ENCODE assay signal across 11 cellular contexts in genomic region chr17:69466905-69467630, GRCh38. TPM values are rescaled to one million over a fixed set of nuclear protein-coding genes. Genes with fewer than 3 reads are reported as not detected.
DNase-seq lines count a peak whose midpoint lies in the region; ATAC-seq and TF ChIP-seq lines count a peak whose summit lies in the region.
"Had no signal": no experiment of that assay in that cellular context is flagged by ENCODE, and none has a peak within 500 bp of the region (broad histone marks: within the 10 kb centered on the region; RNA-seq: fewer than 3 reads in every experiment).

No MANE protein-coding gene starts in this region.

- H3K27me3 ChIP-seq in endodermal cell (ENCODE audit: control insufficient read depth, insufficient read depth, low read length, poor library complexity, severe bottlenecking): no peaks in the 10 kb centered on the region
- H3K27me3 ChIP-seq in CD4-positive, alpha-beta T cell (ENCODE audit: control insufficient read depth, insufficient read depth, low read length): no peaks in the 10 kb centered on the region

- POLR2A ChIA-PET in activated CD4-positive, alpha-beta memory T cell treated with anti-CD3 and anti-CD28 coated beads, Interleukin-2, amount 10 ng/mL, durations not matched to agents 7 days and 5 days (lab: Charles Lee): no interaction called here
- POLR2A ChIA-PET in CD4-positive, alpha-beta T cell (lab: Charles Lee): no interaction called here

- H3K9me3 ChIP-seq in endodermal cell (ENCODE audit: control insufficient read depth, low read length): peaks cover 8% of the 10 kb centered on the region
- no peaks in the 10 kb centered on the region for H3K9me3 ChIP-seq in mesodermal cell (ENCODE audit: control insufficient read depth, low read length)
- no peaks in the 10 kb centered on the region for H3K9me3 ChIP-seq in CD4-positive, alpha-beta T cell (ENCODE audit: control insufficient read depth, low read length)

- peak overlapping the region; percentile 48 for H3K27ac ChIP-seq in endodermal cell (ENCODE audit: low read depth, low read length)
- peak overlapping the region; percentile 87 for H3K27ac ChIP-seq in mesodermal cell (ENCODE audit: low read depth, low read length, severe bottlenecking)
- H3K27ac ChIP-seq in CD4-positive, alpha-beta T cell (ENCODE audit: low read depth, low read length): no peak overlapping the region

- 40 to 70% methylated on average over 2 to 3 of the region's 3 CpGs for WGBS in endodermal cell (ENCODE audit: insufficient coverage in 1 of 2, insufficient read length in 1 of 2), 2 experiments
- WGBS in mesodermal cell (ENCODE audit: insufficient coverage in 2 of 2), 2 experiments: 67% methylated on average over 1 of the region's 3 CpGs; no CpG with 5 or more reads in 1 of the 2 experiments

- H3K9me3 Mint-ChIP-seq in endodermal cell: peaks cover 2% of the 10 kb centered on the region
- H3K9me3 Mint-ChIP-seq in activated CD4-positive, alpha-beta memory T cell treated with anti-CD3 and anti-CD28 coated beads, Interleukin-2, amount 10 ng/mL, durations not matched to agents 7 days and 5 days: no peaks in the 10 kb centered on the region
- H3K9me3 Mint-ChIP-seq in CD4-positive, alpha-beta T cell: no peaks in the 10 kb centered on the region
- H3K9me3 Mint-ChIP-seq: activated T-helper 1 cell treated with anti-CD3 and anti-CD28 coated beads, Interleukin-12 subunit alpha, Interleukin-12 subunit beta, Interleukin-2, Interleukin-4 antibody, amounts not matched to agents 30 ng/mL and 10 ng/mL and 1 ng/mL, durations not matched to agents 14 hours and 24 hours and 36 hours had no signal

- peak overlapping the region; percentile 91 for H3K27ac Mint-ChIP-seq in endodermal cell
- no peak overlapping the region for H3K27ac Mint-ChIP-seq in activated CD4-positive, alpha-beta memory T cell treated with anti-CD3 and anti-CD28 coated beads, Interleukin-2, amount 10 ng/mL, durations not matched to agents 7 days and 5 days
- H3K27ac Mint-ChIP-seq in CD4-positive, alpha-beta T cell: no peak overlapping the region
- H3K27ac Mint-ChIP-seq: activated T-helper 1 cell treated with anti-CD3 and anti-CD28 coated beads, Interleukin-12 subunit alpha, Interleukin-12 subunit beta, Interleukin-2, Interleukin-4 antibody, amounts not matched to agents 30 ng/mL and 10 ng/mL and 1 ng/mL, durations not matched to agents 14 hours and 24 hours and 36 hours had no signal

- intact Hi-C loops in CD4-positive, alpha-beta T cell (cut with DNase I, micrococcal nuclease): no loop called here

- H3K27me3 Mint-ChIP-seq in endodermal cell (ENCODE audit: insufficient read depth): no peaks in the 10 kb centered on the region
- no peaks in the 10 kb centered on the region for H3K27me3 Mint-ChIP-seq in activated CD4-positive, alpha-beta memory T cell treated with anti-CD3 and anti-CD28 coated beads, Interleukin-2, amount 10 ng/mL, durations not matched to agents 7 days and 5 days
- no peaks in the 10 kb centered on the region for H3K27me3 Mint-ChIP-seq in CD4-positive, alpha-beta T cell

- no peak for ATAC-seq in CD4-positive, alpha-beta T cell (ENCODE audit: poor library complexity)

- CTCF ChIA-PET in activated CD4-positive, alpha-beta memory T cell treated with anti-CD3 and anti-CD28 coated beads, Interleukin-2, amount 10 ng/mL, durations not matched to agents 7 days and 5 days (lab: Charles Lee): no interaction called here
- CTCF ChIA-PET in CD4-positive, alpha-beta T cell (lab: Charles Lee): interaction anchor here (0.6 kb wide), 1 partner anchor 35 kb away, joined by 3 read pairs; no protein-coding TSS in a partner anchor

- DNase-seq in DMS53 treated with DMSO at 0.1 percent for 48 hours (lab: John Stamatoyannopoulos, UW; ENCODE audit: unreplicated experiment): peak; percentile 21
- DNase-seq in NCI-H2227 treated with DMSO at 0.1 percent for 48 hours (lab: John Stamatoyannopoulos, UW): peak; percentile 15
- DNase-seq in endodermal cell: peak; percentile 95
- no peak for DNase-seq in activated CD4-positive, alpha-beta memory T cell treated with anti-CD3 and anti-CD28 coated beads, Interleukin-2, amount 10 ng/mL, durations not matched to agents 7 days and 5 days
- no peak for DNase-seq in CD4-positive, alpha-beta T cell
- DNase-seq in T-helper 9 cell: no peak
- DNase-seq in AML-193 (lab: John Stamatoyannopoulos, UW): no peak
- DNase-seq: NCI-H1417 treated with DMSO at 0.1 percent for 48 hours; stimulated activated CD4-positive, alpha-beta T cell treated with anti-CD3 and anti-CD28 coated beads, Interleukin-4, amount 100 ng/mL, for 4 hours had no signal

- H3K36me3 ChIP-seq in endodermal cell (ENCODE audit: control insufficient read depth, insufficient read depth, low read length): no peaks in the 10 kb centered on the region
- no peaks in the 10 kb centered on the region for H3K36me3 ChIP-seq in mesodermal cell (ENCODE audit: control insufficient read depth, insufficient read depth, low read length)

- no peak for TF ChIP-seq CTCF in endodermal cell (conservative IDR thresholded peaks at IDR 0.05)
- no peak for TF ChIP-seq CTCF in CD4-positive, alpha-beta T cell (IDR thresholded peaks at IDR 0.05)

- H3K4me1 ChIP-seq in endodermal cell (ENCODE audit: control insufficient read depth, insufficient read depth, low read length) (no peaks in the 10 kb centered on the region), mesodermal cell (ENCODE audit: control insufficient read depth, insufficient read depth, low read length, poor library complexity, severe bottlenecking) (peaks cover 19% of the 10 kb centered on the region)

- H3K4me3 Mint-ChIP-seq in endodermal cell: peak overlapping the region; percentile 4
- H3K4me3 Mint-ChIP-seq in activated CD4-positive, alpha-beta memory T cell treated with anti-CD3 and anti-CD28 coated beads, Interleukin-2, amount 10 ng/mL, durations not matched to agents 7 days and 5 days: no peak overlapping the region
- H3K4me3 Mint-ChIP-seq in CD4-positive, alpha-beta T cell: no peak overlapping the region
- H3K4me3 Mint-ChIP-seq: activated T-helper 1 cell treated with anti-CD3 and anti-CD28 coated beads, Interleukin-12 subunit alpha, Interleukin-12 subunit beta, Interleukin-2, Interleukin-4 antibody, amounts not matched to agents 30 ng/mL and 10 ng/mL and 1 ng/mL, durations not matched to agents 14 hours and 24 hours and 36 hours had no signal

- peak overlapping the region; percentile 52 for H3K9ac ChIP-seq in endodermal cell (ENCODE audit: extremely low read depth, low read length, poor library complexity, severe bottlenecking)

- H3K4me3 ChIP-seq in endodermal cell (ENCODE audit: low read length) (peak overlapping the region; percentile 58), mesodermal cell (ENCODE audit: extremely low read depth, insufficient read depth, low read length, poor library complexity, severe bottlenecking) (no peak overlapping the region)

- H3K4me1 Mint-ChIP-seq in endodermal cell: peaks cover 35% of the 10 kb centered on the region
- H3K4me1 Mint-ChIP-seq in activated CD4-positive, alpha-beta memory T cell treated with anti-CD3 and anti-CD28 coated beads, Interleukin-2, amount 10 ng/mL, durations not matched to agents 7 days and 5 days: no peaks in the 10 kb centered on the region
- peaks cover 27% of the 10 kb centered on the region for H3K4me1 Mint-ChIP-seq in CD4-positive, alpha-beta T cell (ENCODE audit: low read depth)

- peaks cover 17% of the 10 kb centered on the region for H3K36me3 Mint-ChIP-seq in endodermal cell (ENCODE audit: low read depth)
- no peaks in the 10 kb centered on the region for H3K36me3 Mint-ChIP-seq in activated CD4-positive, alpha-beta memory T cell treated with anti-CD3 and anti-CD28 coated beads, Interleukin-2, amount 10 ng/mL, durations not matched to agents 7 days and 5 days (ENCODE audit: low read depth)
- H3K36me3 Mint-ChIP-seq in CD4-positive, alpha-beta T cell (ENCODE audit: low read depth): peaks cover 39% of the 10 kb centered on the region

RNA-seq across cellular contexts. Expression of gene MAP2K6, which starts 52.6 kb away (rescaled TPM):
- 10 to 100 TPM; 42.2 to 55.3 TPM for total RNA-seq in endodermal cell
- polyA plus RNA-seq in endodermal cell (2013, experiment 1 of 2): 24.1 TPM
- polyA plus RNA-seq in endodermal cell (2013, experiment 2 of 2): 19.3 TPM
- polyA plus RNA-seq in mesodermal cell (2013, experiment 1 of 2): 10.2 TPM
- polyA plus RNA-seq in mesodermal cell (2013, experiment 2 of 2): 11.8 TPM
- 1 to 10 TPM; 5.3 to 6.9 TPM for total RNA-seq in activated CD4-positive, alpha-beta memory T cell treated with anti-CD3 and anti-CD28 coated beads, Interleukin-2, amount 10 ng/mL, durations not matched to agents 7 days and 5 days
- 10 to 100 TPM; 14.0 to 14.6 TPM for total RNA-seq in CD4-positive, alpha-beta T cell

Comparison
In these comparisons a context has a peak if more than half of its experiments do, and no peak if none do; other contexts are left out.
1. DNase-seq: peak in DMS53 treated with DMSO at 0.1 percent for 48 hours (single experiment), NCI-H2227 treated with DMSO at 0.1 percent for 48 hours (single experiment) and endodermal cell (single experiment); none in activated CD4-positive, alpha-beta memory T cell treated with anti-CD3 and anti-CD28 coated beads, Interleukin-2, amount 10 ng/mL, durations not matched to agents 7 days and 5 days (single experiment), CD4-positive, alpha-beta T cell (0 of 10), T-helper 9 cell (single experiment) and AML-193 (0 of 2).